Comparison of ENCODE assay signal across 14 cellular contexts in genomic region chr9:134226221-134226930, GRCh38.
DNase-seq lines count a peak whose midpoint lies in the region; ATAC-seq and TF ChIP-seq lines count a peak whose summit lies in the region.
"Had no signal": no experiment of that assay in that cellular context is flagged by ENCODE, and none has a peak within 500 bp of the region (broad histone marks: within the 10 kb centered on the region; RNA-seq: fewer than 3 reads in every experiment).

No MANE protein-coding gene starts in this region.

- no peak for TF ChIP-seq CTCF in AG04450 (IDR thresholded peaks at IDR 0.05; ENCODE audit: low read depth, low read length)
- no peak for TF ChIP-seq CTCF in cardiac fibroblast (IDR thresholded peaks at IDR 0.05; ENCODE audit: low read depth, low read length)
- TF ChIP-seq CTCF in left lung (IDR thresholded peaks at IDR 0.05): no peak
- TF ChIP-seq CTCF in upper lobe of right lung (IDR thresholded peaks at IDR 0.05): no peak

- no peaks in the 10 kb centered on the region for H3K36me3 ChIP-seq in left lung
- no peaks in the 10 kb centered on the region for H3K36me3 ChIP-seq in upper lobe of right lung
- H3K36me3 ChIP-seq: BE2C had no signal

- H3K4me3 ChIP-seq in AG04450 (ENCODE audit: low read depth, low read length) (no peak overlapping the region), cardiac fibroblast (replicated peaks in 1 of 2; ENCODE audit: low read depth in 2 of 2, low read length in 2 of 2) (no peak overlapping the region), left lung (no peak overlapping the region), upper lobe of right lung (no peak overlapping the region)
- H3K4me3 ChIP-seq: PC-9 had no signal

- POLR2A ChIA-PET in AG04450 (lab: Yijun Ruan, JAX): interaction anchor here (0.9 to 1.3 kb wide), 3 partner anchors 11 to 91 kb away, joined by 3 to 5 read pairs (median 3); no protein-coding TSS in a partner anchor

- H3K27ac ChIP-seq in AG04450 (ENCODE audit: low read depth, low read length) (peak overlapping the region; percentile 21), left lung (no peak overlapping the region), upper lobe of right lung (no peak overlapping the region)
- H3K27ac ChIP-seq: PC-9 had no signal

- CTCF ChIA-PET in AG04450 (lab: Charles Lee): interaction anchor here (1.6 kb wide), 1 partner anchor 56 kb away, joined by 6 read pairs; no protein-coding TSS in a partner anchor

- peak; percentile 44 for DNase-seq in AG04450 (ENCODE audit: low read depth, low spot score)
- peak; percentile 3 for DNase-seq in LHCN-M2 (ENCODE audit: low read depth)
- peak; percentile 45 to 56 for DNase-seq in cardiac fibroblast (ENCODE audit: low read depth in 2 of 2)
- DNase-seq in left lung: peak; percentile 56 to 65
- no peak for DNase-seq in erythroblast (lab: John Stamatoyannopoulos, UW)
- DNase-seq in dermis blood vessel endothelial cell: no peak
- DNase-seq in SIG-M5 (lab: John Stamatoyannopoulos, UW): no peak
- no peak for DNase-seq in upper lobe of right lung
- DNase-seq: BE2C, KG1, left colon, NCI-H2081, PC-9 had no signal

- H3K9me3 ChIP-seq in AG04450 (ENCODE audit: control insufficient read depth, insufficient read depth, low read length): no peaks in the 10 kb centered on the region; the same call in 1 of the 2 replicates
- H3K9me3 ChIP-seq in left lung: no peaks in the 10 kb centered on the region
- no peaks in the 10 kb centered on the region for H3K9me3 ChIP-seq in upper lobe of right lung
- H3K9me3 ChIP-seq: BE2C had no signal

- TF ChIP-seq POLR2A in erythroblast (IDR thresholded peaks at IDR 0.05; ENCODE audit: low read length): no peak

- intact Hi-C loops in left lung (cut with DNase I): no loop called here
- intact Hi-C loops in upper lobe of right lung (cut with DNase I): no loop called here

- peak; percentile 42 for ATAC-seq in left lung
- no peak for ATAC-seq in upper lobe of right lung
- ATAC-seq: activated naive CD4-positive, alpha-beta T cell treated with anti-CD3 and anti-CD28 coated beads, Interleukin-2, amount 50 U/mL, for 72 hours; left colon had no signal

- peaks cover 22% of the 10 kb centered on the region for H3K27me3 ChIP-seq in AG04450 (ENCODE audit: control insufficient read depth, insufficient read depth, low read length)
- peaks cover 0 to 16% of the 10 kb centered on the region in 2 donors for H3K27me3 ChIP-seq in left lung
- H3K27me3 ChIP-seq in upper lobe of right lung: no peaks in the 10 kb centered on the region
- H3K27me3 ChIP-seq: BE2C had no signal

- peaks cover 4 to 14% of the 10 kb centered on the region in 2 donors for H3K4me1 ChIP-seq in left lung
- H3K4me1 ChIP-seq in upper lobe of right lung: peaks cover 15% of the 10 kb centered on the region

Comparison
In these comparisons a context has a peak if more than half of its experiments do, and no peak if none do; other contexts are left out.
1. DNase-seq: peak in AG04450 (single experiment), LHCN-M2 (single experiment), cardiac fibroblast (2 of 2) and left lung (2 of 2); none in erythroblast (0 of 2), dermis blood vessel endothelial cell (single experiment), SIG-M5 (single experiment) and upper lobe of right lung (single experiment).